In the genomic region with DNA sequence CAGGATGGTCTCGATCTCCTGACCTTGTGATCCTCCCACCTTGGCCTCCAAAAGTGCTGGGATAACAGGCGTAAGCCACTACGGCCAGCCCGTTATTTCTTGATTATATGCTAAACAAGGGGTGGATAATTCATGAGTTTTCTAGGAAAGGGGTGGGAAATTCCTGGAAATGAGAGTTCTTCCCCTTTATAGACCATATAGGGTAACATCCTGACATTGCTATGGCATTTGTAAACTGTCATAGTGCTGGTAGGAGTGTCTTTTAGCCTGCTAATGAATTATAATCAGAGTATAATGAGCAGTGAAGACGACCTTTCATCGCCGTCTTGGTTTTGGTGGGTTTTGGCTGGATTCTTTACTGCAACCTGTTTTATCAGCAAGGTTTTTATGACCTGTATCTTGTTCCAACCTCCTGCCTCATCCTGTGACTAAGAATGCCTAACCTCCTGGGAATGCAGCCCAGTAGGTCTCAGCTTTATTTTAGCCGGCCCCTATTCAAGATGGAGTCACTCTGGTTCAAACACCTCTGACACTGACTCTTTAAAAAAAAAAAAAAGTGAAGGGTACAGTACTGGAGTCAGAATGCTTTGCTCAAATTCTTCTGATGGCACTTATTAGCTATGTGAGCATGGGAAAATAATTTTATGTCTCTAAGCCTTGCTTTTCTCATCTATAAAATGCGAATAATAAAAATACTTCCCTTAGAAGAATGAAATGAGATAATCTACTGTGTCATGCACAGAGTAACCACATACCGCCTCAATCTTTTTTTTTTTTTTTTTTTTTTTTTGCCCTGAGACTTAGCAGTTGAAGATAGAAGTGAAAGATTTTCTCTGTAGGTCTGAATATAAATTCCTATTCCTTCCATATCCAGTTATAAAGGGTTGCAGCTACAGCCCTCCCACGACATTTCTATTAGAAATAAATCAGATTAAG, we compare ENCODE assay signal across 1 cellular context.
TF ChIP-seq lines count a peak whose summit lies in the region.

No MANE protein-coding gene starts in this region.

TF ChIP-seq in SK-N-SH, 30 proteins besides CTCF, POLR2A, EP300 and RAD21:
- TF ChIP-seq RCOR1 (IDR thresholded peaks at IDR 0.05; ENCODE audit: low read length), result no peak
- no peak for TF ChIP-seq EZH2phosphoT487 (IDR thresholded peaks at IDR 0.05; ENCODE audit: borderline replicate concordance, low read depth)
- TF ChIP-seq FOSL2 (IDR thresholded peaks at IDR 0.05; ENCODE audit: borderline replicate concordance, low read depth), result peak; percentile 46; the same call in 1 of the 2 replicates
- no peak for TF ChIP-seq TCF12 (IDR thresholded peaks at IDR 0.05)
- 0 out of 2 replicates have a peak, but pooled peaks have one; percentile 19 for TF ChIP-seq RXRA (IDR thresholded peaks at IDR 0.05; ENCODE audit: borderline replicate concordance, low read depth)
- TF ChIP-seq NFIC (IDR thresholded peaks at IDR 0.05; ENCODE audit: borderline replicate concordance), result peak; percentile 46; the same call in 1 of the 2 replicates
- peak; percentile 77 for TF ChIP-seq YY1 (IDR thresholded peaks at IDR 0.05; ENCODE audit: low read depth)
